Comparison of ENCODE assay signal across 8 cellular contexts in genomic region chr1:226702318-226702956, GRCh38. TPM values are rescaled to one million over a fixed set of nuclear protein-coding genes. Genes with fewer than 3 reads are reported as not detected.
DNase-seq lines count a peak whose midpoint lies in the region; ATAC-seq and TF ChIP-seq lines count a peak whose summit lies in the region.

No MANE protein-coding gene starts in this region.

- peaks cover 27% of the 10 kb centered on the region for H3K36me3 Mint-ChIP-seq in activated CD4-positive, alpha-beta T cell treated with anti-CD3 and anti-CD28 coated beads for 36 hours (ENCODE audit: low read depth)

- H3K36me3 ChIP-seq in gastroesophageal sphincter: peaks cover 0 to 11% of the 10 kb centered on the region in 2 donors

- no peak for TF ChIP-seq EP300 in gastroesophageal sphincter (IDR thresholded peaks at IDR 0.05)

- no peaks in the 10 kb centered on the region for H3K9me3 Mint-ChIP-seq in activated CD4-positive, alpha-beta T cell treated with anti-CD3 and anti-CD28 coated beads for 36 hours (ENCODE audit: low read depth)

- DNase-seq in activated CD4-positive, alpha-beta T cell treated with anti-CD3 and anti-CD28 coated beads for 36 hours: no peak
- no peak for DNase-seq in activated CD4-positive, alpha-beta T cell treated with anti-CD3 and anti-CD28 coated beads for 48 hours
- peak; percentile 45 for DNase-seq in skeletal muscle cell (ENCODE audit: low read depth)
- no peak for DNase-seq in NCI-H146 treated with DMSO at 0.1 percent for 48 hours (lab: John Stamatoyannopoulos, UW; ENCODE audit: unreplicated experiment)
- no peak for DNase-seq in DMS114 treated with DMSO at 0.1 percent for 48 hours (lab: John Stamatoyannopoulos, UW; ENCODE audit: unreplicated experiment)

- H3K9me3 ChIP-seq in gastroesophageal sphincter: no peaks in the 10 kb centered on the region

- no peaks in the 10 kb centered on the region for H3K27me3 Mint-ChIP-seq in activated CD4-positive, alpha-beta T cell treated with anti-CD3 and anti-CD28 coated beads for 36 hours

- no peaks in the 10 kb centered on the region for H3K27me3 ChIP-seq in gastroesophageal sphincter

- peak overlapping the region; percentile 67 for H3K4me3 ChIP-seq in WI38 (ENCODE audit: low read depth, low read length)
- peak overlapping the region; percentile 53 to 81 for H3K4me3 ChIP-seq in gastroesophageal sphincter
- peak overlapping the region; percentile 57 for H3K4me3 ChIP-seq in skeletal muscle cell (ENCODE audit: low read depth, low read length)

- WGBS in gastroesophageal sphincter (ENCODE audit: low coverage in 1 of 2), 2 donors: 15 to 32% methylated on average over 4 to 7 of the region's 12 CpGs

- peaks cover 16 to 37% (median 37%) of the 10 kb centered on the region in 3 donors for H3K4me1 ChIP-seq in gastroesophageal sphincter

- TF ChIP-seq CTCF in WI38 (IDR thresholded peaks at IDR 0.05; ENCODE audit: low read depth, low read length) (no peak), gastroesophageal sphincter (IDR thresholded peaks at IDR 0.05) (no peak)

- H3K4me1 Mint-ChIP-seq in activated CD4-positive, alpha-beta T cell treated with anti-CD3 and anti-CD28 coated beads for 36 hours: peaks cover 85% of the 10 kb centered on the region

- POLR2A ChIA-PET in activated CD4-positive, alpha-beta T cell treated with anti-CD3 and anti-CD28 coated beads for 36 hours (lab: Charles Lee): interaction anchor here (0.7 to 1.2 kb wide), 3 partner anchors 10 to 17 kb away, joined by 3 to 5 read pairs (median 3); no protein-coding TSS in a partner anchor

- TF ChIP-seq POLR2A in gastroesophageal sphincter (IDR thresholded peaks at IDR 0.05): no peak

- peak overlapping the region; percentile 97 for H3K27ac Mint-ChIP-seq in activated CD4-positive, alpha-beta T cell treated with anti-CD3 and anti-CD28 coated beads for 36 hours

- CTCF ChIA-PET in activated CD4-positive, alpha-beta T cell treated with anti-CD3 and anti-CD28 coated beads for 36 hours (lab: Charles Lee): interaction anchor here (1.0 to 1.3 kb wide), 3 partner anchors 9 to 26 kb away, joined by 3 to 5 read pairs (median 4); no protein-coding TSS in a partner anchor

- intact Hi-C loops in activated CD4-positive, alpha-beta T cell treated with anti-CD3 and anti-CD28 coated beads for 36 hours (cut with DNase I, micrococcal nuclease): loop anchor here (2.0 to 5.0 kb wide), 3 partner anchors 35 to 180 kb away; partner anchors contain the start of gene ITPKB (in 2 of the 2)

- peak overlapping the region in 2 of 4 donors; percentile 92 to 98 for H3K27ac ChIP-seq in gastroesophageal sphincter

- no peak for ATAC-seq in activated CD4-positive, alpha-beta T cell treated with anti-CD3 and anti-CD28 coated beads for 36 hours
- ATAC-seq in gastroesophageal sphincter: peak; percentile 71
- ATAC-seq in GM18867 (IDR thresholded peaks at IDR 0.05; ENCODE audit: unreplicated experiment): no peak

- H3K4me3 Mint-ChIP-seq in activated CD4-positive, alpha-beta T cell treated with anti-CD3 and anti-CD28 coated beads for 36 hours: peak overlapping the region; percentile 84

RNA-seq across cellular contexts. Expression of gene ITPKB, which starts 36.6 kb away (rescaled TPM):
- total RNA-seq in activated CD4-positive, alpha-beta T cell treated with anti-CD3 and anti-CD28 coated beads for 36 hours: 10 to 100 TPM; 31.0 to 31.9 TPM
- total RNA-seq in gastroesophageal sphincter: 100 to 1,000 TPM in 1 of 4 donors, 10 to 100 TPM in 3; 75.0 to 184 (median 94.2) TPM
